9 cellular contexts compared by ENCODE assay signal in the genomic region with DNA sequence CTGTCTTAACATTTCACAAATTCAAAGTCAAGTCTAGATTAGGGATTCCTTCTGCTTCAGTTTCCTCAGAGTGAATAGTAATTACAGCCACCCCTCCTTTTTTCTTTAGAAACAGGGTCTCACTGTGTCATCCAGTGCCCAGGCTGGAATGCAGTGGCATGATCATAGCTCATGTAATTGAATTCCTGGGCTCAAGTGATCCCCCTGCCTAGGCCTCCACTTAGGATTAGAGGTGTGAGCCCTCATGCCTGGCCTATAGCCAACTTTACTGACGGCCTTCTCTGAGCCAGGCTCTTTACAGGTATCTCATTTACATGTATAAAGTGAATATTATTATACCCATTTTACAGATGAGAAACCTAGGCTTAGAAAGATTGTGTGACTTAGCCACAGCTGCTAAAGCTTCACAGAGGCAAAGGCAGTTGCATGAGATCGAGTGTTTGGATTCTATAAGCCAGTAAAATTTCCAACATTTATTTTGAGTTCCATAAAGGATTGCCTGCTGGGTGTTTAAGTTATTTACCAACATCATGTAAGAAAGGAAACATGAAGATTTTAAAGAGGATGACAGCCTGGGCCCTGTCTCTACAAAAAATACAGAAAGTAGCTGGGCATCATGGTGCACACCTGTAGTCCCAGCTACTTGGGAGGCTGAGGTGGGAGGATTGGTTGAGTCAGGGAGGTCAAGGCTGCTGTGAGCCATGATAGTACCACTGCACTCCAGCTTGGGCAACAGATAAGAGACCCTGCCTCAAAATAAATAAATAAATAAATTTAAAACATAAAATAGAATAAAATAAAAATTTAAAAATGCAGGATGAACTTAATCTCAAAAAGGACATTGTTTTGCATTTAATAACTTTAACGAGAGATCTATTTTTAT. TPM values are rescaled to one million over a fixed set of nuclear protein-coding genes. Genes with fewer than 3 reads are reported as not detected.
DNase-seq lines count a peak whose midpoint lies in the region; ATAC-seq and TF ChIP-seq lines count a peak whose summit lies in the region.
"Had no signal": no experiment of that assay in that cellular context is flagged by ENCODE, and none has a peak within 500 bp of the region (broad histone marks: within the 10 kb centered on the region; RNA-seq: fewer than 3 reads in every experiment).

No MANE protein-coding gene starts in this region.

- no peak overlapping the region for H2AFZ ChIP-seq in Loucy (ENCODE audit: low read length)

- peak overlapping the region; percentile 76 for H3K4me3 ChIP-seq in Caco-2 (ENCODE audit: low read depth, low read length)
- peak overlapping the region; percentile 80 for H3K4me3 ChIP-seq in Loucy (ENCODE audit: low read length, poor library complexity, severe bottlenecking)

- peak overlapping the region; percentile 81 for H3K27ac Mint-ChIP-seq in Caco-2 (ENCODE audit: unreplicated experiment)
- H3K27ac Mint-ChIP-seq in chondrocyte (ENCODE audit: unreplicated experiment) = peak overlapping the region; percentile 84
- H3K27ac Mint-ChIP-seq in neural crest cell (ENCODE audit: unreplicated experiment) = peak overlapping the region; percentile 35

- no TSS peak for BruUV-seq in Caco-2 (replicated peaks; lab: Mats Ljungman, UMichigan)

- H3K27me3 ChIP-seq in Caco-2 (replicated peaks; ENCODE audit: control insufficient read depth, insufficient read depth, low read length) (no peaks in the 10 kb centered on the region), Loucy (ENCODE audit: insufficient read depth, low read length, poor library complexity, severe bottlenecking) (no peaks in the 10 kb centered on the region)

- H3K9me2 ChIP-seq in Loucy (replicated peaks; ENCODE audit: low read depth, low read length) = no peaks in the 10 kb centered on the region

- H3K4me1 ChIP-seq in Caco-2 = peaks cover 11% of the 10 kb centered on the region; the same call in 1 of the 2 replicates
- H3K4me1 ChIP-seq in Loucy (ENCODE audit: insufficient read depth, low read length, poor library complexity, severe bottlenecking) = no peaks in the 10 kb centered on the region

- no peaks in the 10 kb centered on the region; the same call in 1 of the 2 replicates for H3F3A ChIP-seq in Loucy (ENCODE audit: low read depth)

- H3K9me3 ChIP-seq in Caco-2 = no peaks in the 10 kb centered on the region
- H3K9me3 ChIP-seq in Loucy (ENCODE audit: insufficient read depth, low read depth, low read length) = 0 out of 2 replicates have a peak, but pooled peaks cover 2% of the 10 kb centered on the region

- no peak for TF ChIP-seq POLR2A in GM18505 (IDR thresholded peaks at IDR 0.05; ENCODE audit: borderline replicate concordance, extremely low read depth, insufficient read depth, insufficient read length)

- H3K9me3 Mint-ChIP-seq in Caco-2 (ENCODE audit: unreplicated experiment) (no peaks in the 10 kb centered on the region), chondrocyte (ENCODE audit: low read depth) (peaks cover 6% of the 10 kb centered on the region), neural crest cell (no peaks in the 10 kb centered on the region)

- no peaks in the 10 kb centered on the region for H4K20me1 ChIP-seq in Loucy (ENCODE audit: insufficient read depth, low read length, poor library complexity, severe bottlenecking)

- H3K4me3 Mint-ChIP-seq in Caco-2 (ENCODE audit: unreplicated experiment) (peak overlapping the region; percentile 81), chondrocyte (ENCODE audit: unreplicated experiment) (peak overlapping the region; percentile 71), neural crest cell (peak overlapping the region; percentile 89)

- peaks cover 11% of the 10 kb centered on the region; the same call in 1 of the 2 replicates for H3K79me2 ChIP-seq in Loucy (ENCODE audit: insufficient read depth, low read length)

- H3K4me1 Mint-ChIP-seq in Caco-2 (ENCODE audit: low read depth, unreplicated experiment) = peaks cover 19% of the 10 kb centered on the region
- H3K4me1 Mint-ChIP-seq in chondrocyte (ENCODE audit: low read depth) = peaks cover 21% of the 10 kb centered on the region
- peaks cover 34% of the 10 kb centered on the region for H3K4me1 Mint-ChIP-seq in neural crest cell

- H3K36me3 Mint-ChIP-seq in Caco-2 (ENCODE audit: insufficient read depth, unreplicated experiment) = peaks cover 51% of the 10 kb centered on the region
- H3K36me3 Mint-ChIP-seq in chondrocyte (ENCODE audit: low read depth) = peaks cover 6% of the 10 kb centered on the region
- peaks cover 6% of the 10 kb centered on the region for H3K36me3 Mint-ChIP-seq in neural crest cell (ENCODE audit: low read depth)

- POLR2A ChIA-PET in Caco-2 (lab: Charles Lee) = no interaction called here

- peak overlapping the region; percentile 81 for H3K9ac ChIP-seq in Loucy (ENCODE audit: low read depth, low read length, poor library complexity, severe bottlenecking)

- H3K27me3 Mint-ChIP-seq in Caco-2 (ENCODE audit: insufficient read depth, unreplicated experiment) (no peaks in the 10 kb centered on the region), chondrocyte (ENCODE audit: low read depth) (no peaks in the 10 kb centered on the region), neural crest cell (ENCODE audit: low read depth) (no peaks in the 10 kb centered on the region)

- ATAC-seq in GM18505 (IDR thresholded peaks at IDR 0.05; ENCODE audit: unreplicated experiment) (no peak), GM21526 (IDR thresholded peaks at IDR 0.05; ENCODE audit: low FRiP score, unreplicated experiment) (no peak)

- CTCF ChIA-PET in Caco-2 (lab: Charles Lee) = interaction anchor here (0.6 kb wide), 1 partner anchor 52 kb away, joined by 3 read pairs; no protein-coding TSS in a partner anchor

- H3K36me3 ChIP-seq in Caco-2 (ENCODE audit: control insufficient read depth, insufficient read depth, low read length) (peaks cover 6% of the 10 kb centered on the region), Loucy (ENCODE audit: insufficient read depth, low read length) (no peaks in the 10 kb centered on the region)

- H3K4me2 ChIP-seq in Loucy (ENCODE audit: low read depth, low read length, poor library complexity, severe bottlenecking) = peak overlapping the region; percentile 70

- no peak for DNase-seq in Caco-2
- DNase-seq in chondrocyte (ENCODE audit: low spot score) = no peak
- no peak for DNase-seq in neural crest cell (ENCODE audit: low read depth, low spot score)
- no peak for DNase-seq in iPS-NIHi11 (ENCODE audit: low spot score)
- no peak for DNase-seq in NAMALWA (ENCODE audit: low spot score)
- DNase-seq: NCI-H1694 treated with DMSO at 0.1 percent for 48 hours had no signal

- TF ChIP-seq CTCF in Caco-2 (IDR thresholded peaks at IDR 0.05; ENCODE audit: insufficient read depth in 1 of 2, low read depth in 1 of 2, low read length in 1 of 2, severe bottlenecking in 1 of 2, unreplicated experiment in 1 of 2) (no peak), Loucy (conservative IDR thresholded peaks at IDR 0.05; ENCODE audit: low read length) (no peak), chondrocyte (IDR thresholded peaks at IDR 0.05) (no peak), neural crest cell (conservative IDR thresholded peaks at IDR 0.05) (no peak)

- intact Hi-C loops in Caco-2 (cut with micrococcal nuclease; ENCODE audit: unreplicated experiment) = loop anchor here (2.0 to 5.0 kb wide), 2 partner anchors 28 to 53 kb away; a partner anchor contains a TSS

RNA-seq across cellular contexts. Expression of a gene that starts 1.8 kb away (rescaled TPM):
- total RNA-seq in Caco-2 (2022) (112 and 114 TPM in 2 replicates), chondrocyte (15.8 to 25.6 TPM (median 16.7 TPM) in 3 replicates), neural crest cell (78.6 and 83.3 TPM in 2 replicates)

RNA-seq across cellular contexts. Expression of a gene that starts 53.2 kb away (rescaled TPM):
- total RNA-seq in Caco-2 (2022) = 140 and 143 TPM in 2 replicates
- 24.7 to 49.5 TPM (median 25.1 TPM) in 3 replicates for total RNA-seq in chondrocyte
- total RNA-seq in neural crest cell = 264 and 268 TPM in 2 replicates
